12 cellular contexts compared by ENCODE assay signal in the genomic region with DNA sequence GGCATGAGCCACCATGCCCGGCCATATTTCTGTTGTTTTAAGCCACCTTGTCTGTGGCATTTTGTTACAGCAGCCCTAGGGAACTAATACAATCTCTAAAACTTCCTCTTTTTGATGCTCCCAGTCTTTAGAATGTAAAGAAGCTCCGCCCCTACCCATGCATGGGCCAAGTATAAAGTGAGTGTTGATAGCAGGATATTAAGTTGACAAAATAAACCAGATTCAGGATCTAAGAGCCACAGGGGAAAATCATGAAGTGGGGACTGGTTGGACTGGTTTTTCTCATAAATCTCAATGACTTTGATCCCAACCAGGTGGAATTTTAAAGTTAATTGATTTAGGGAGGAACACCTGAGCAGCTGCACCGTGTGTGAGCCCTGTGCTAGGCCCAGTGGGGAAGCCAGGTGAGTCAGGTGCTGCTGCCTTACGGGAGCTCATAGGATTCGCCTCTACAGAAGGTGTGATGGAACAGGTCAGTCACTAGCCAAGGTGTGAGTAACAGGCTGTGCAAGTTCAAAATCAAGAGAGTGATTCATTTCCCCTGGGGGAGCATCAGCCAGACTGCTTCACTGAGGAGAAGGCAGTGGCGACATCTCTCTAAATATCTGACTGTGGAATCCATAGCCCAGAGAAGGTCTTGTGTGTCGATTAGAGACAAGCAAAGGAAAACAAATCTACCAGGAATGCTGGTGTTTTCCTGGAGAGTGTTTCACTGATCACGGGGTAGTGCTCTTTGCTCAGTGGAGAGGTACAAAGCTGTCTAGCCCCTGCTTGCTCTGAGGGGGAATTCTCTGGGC. TPM values are rescaled to one million over a fixed set of nuclear protein-coding genes. Genes with fewer than 3 reads are reported as not detected.
A peak's percentile ranks its signal among the peaks of the same experiment; 100 is the strongest.
DNase-seq lines count a peak whose midpoint lies in the region; ATAC-seq and TF ChIP-seq lines count a peak whose summit lies in the region.
"Had no signal": no experiment of that assay in that cellular context is flagged by ENCODE, and none has a peak within 500 bp of the region (broad histone marks: within the 10 kb centered on the region; RNA-seq: fewer than 3 reads in every experiment).

No MANE protein-coding gene starts in this region.

- no peak overlapping the region for H3K14ac ChIP-seq in mesenchymal stem cell (ENCODE audit: low read length in 2 of 2)

- WGBS in mesenchymal stem cell: 85% methylated on average over 8 of the region's 8 CpGs

- H2AFZ ChIP-seq in Karpas-422 (ENCODE audit: low read length) (no peak overlapping the region), mesenchymal stem cell (ENCODE audit: low read depth, low read length) (no peak overlapping the region)

- no peak overlapping the region for H2BK15ac ChIP-seq in mesenchymal stem cell (ENCODE audit: low read depth, poor library complexity, severe bottlenecking)

- peaks cover 49% of the 10 kb centered on the region for H3K4me1 Mint-ChIP-seq in Caco-2 (ENCODE audit: low read depth, unreplicated experiment)
- H3K4me1 Mint-ChIP-seq in activated B cell treated with CpG ODN at 0.5 μM for 24 hours: peaks cover 30% of the 10 kb centered on the region

- no peak overlapping the region for H3K18ac ChIP-seq in mesenchymal stem cell (ENCODE audit: low read depth in 1 of 2, low read length in 2 of 2)

- H3K27me3 Mint-ChIP-seq in Caco-2 (ENCODE audit: insufficient read depth, unreplicated experiment) (no peaks in the 10 kb centered on the region), activated B cell treated with CpG ODN at 0.5 μM for 24 hours (peaks cover 7% of the 10 kb centered on the region)

- no peaks in the 10 kb centered on the region for H3K79me1 ChIP-seq in mesenchymal stem cell (replicated peaks; ENCODE audit: low read length, poor library complexity, severe bottlenecking)

- no peaks in the 10 kb centered on the region for H3K79me2 ChIP-seq in Karpas-422 (ENCODE audit: low read length)

- no peak overlapping the region for H3K9ac ChIP-seq in Karpas-422 (ENCODE audit: low read length)
- H3K9ac ChIP-seq in mesenchymal stem cell (ENCODE audit: low read length): no peak overlapping the region

- TF ChIP-seq CTCF in Caco-2 (IDR thresholded peaks at IDR 0.05; ENCODE audit: insufficient read depth in 1 of 2, low read depth in 1 of 2, low read length in 1 of 2, severe bottlenecking in 1 of 2, unreplicated experiment in 1 of 2) (no peak), activated B cell treated with CpG ODN at 0.5 μM for 24 hours (IDR thresholded peaks at IDR 0.05) (no peak), GM20000 (IDR thresholded peaks at IDR 0.05; ENCODE audit: extremely low read depth, missing control alignments) (no peak)

- H3K36me3 Mint-ChIP-seq in Caco-2 (ENCODE audit: insufficient read depth, unreplicated experiment) (peaks cover 37% of the 10 kb centered on the region), activated B cell treated with CpG ODN at 0.5 μM for 24 hours (ENCODE audit: low read depth) (no peaks in the 10 kb centered on the region)

- CTCF ChIA-PET in Caco-2 (lab: Charles Lee): interaction anchor here (0.6 to 1.1 kb wide), 3 partner anchors 17 to 48 kb away, joined by 3 to 5 read pairs (median 3); no protein-coding TSS in a partner anchor
- CTCF ChIA-PET in activated B cell treated with CpG ODN at 0.5 μM for 24 hours (lab: Charles Lee): no interaction called here

- H3K27ac ChIP-seq in Karpas-422 (ENCODE audit: low read length) (no peak overlapping the region), mesenchymal stem cell (ENCODE audit: low read length, poor library complexity, severe bottlenecking) (peak overlapping the region; percentile 21)

- H3K4me2 ChIP-seq in Karpas-422 (ENCODE audit: low read depth, low read length, poor library complexity, severe bottlenecking) (no peak overlapping the region), mesenchymal stem cell (ENCODE audit: low read length, poor library complexity, severe bottlenecking) (no peak overlapping the region)

- H3K27me3 ChIP-seq in Caco-2 (replicated peaks; ENCODE audit: control insufficient read depth, insufficient read depth, low read length) (no peaks in the 10 kb centered on the region), Karpas-422 (ENCODE audit: low read length) (no peaks in the 10 kb centered on the region), mesenchymal stem cell (ENCODE audit: control insufficient read depth in 1 of 2, insufficient read depth in 1 of 2, low read length in 2 of 2) (peaks cover 0 to 2% of the 10 kb centered on the region in 2 experiments)

- H3K4me3 ChIP-seq in Caco-2 (ENCODE audit: low read depth, low read length) (no peak overlapping the region), Karpas-422 (ENCODE audit: low read length) (no peak overlapping the region), mesenchymal stem cell (ENCODE audit: insufficient read depth in 1 of 2, low read depth in 1 of 2, low read length in 2 of 2) (no peak overlapping the region)
- H3K4me3 ChIP-seq: skin epidermis had no signal

- POLR2A ChIA-PET in Caco-2 (lab: Charles Lee): interaction anchor here (0.5 to 0.7 kb wide), 3 partner anchors 12 to 158 kb away, joined by 3 to 7 read pairs (median 4); no protein-coding TSS in a partner anchor
- POLR2A ChIA-PET in activated B cell treated with CpG ODN at 0.5 μM for 24 hours (lab: Charles Lee): no interaction called here

- H2BK5ac ChIP-seq in mesenchymal stem cell (ENCODE audit: low read depth, low read length, poor library complexity, severe bottlenecking): no peak overlapping the region

- no peak overlapping the region for H2AK5ac ChIP-seq in mesenchymal stem cell (ENCODE audit: low read length, severe bottlenecking)

- H3K23ac ChIP-seq in mesenchymal stem cell (ENCODE audit: low read length in 2 of 2): no peak overlapping the region

- no TSS peak for BruUV-seq in Caco-2 (replicated peaks; lab: Mats Ljungman, UMichigan)

- H3K9me3 ChIP-seq in Caco-2 (no peaks in the 10 kb centered on the region), Karpas-422 (ENCODE audit: low read length) (no peaks in the 10 kb centered on the region), mesenchymal stem cell (ENCODE audit: control insufficient read depth, low read length) (no peaks in the 10 kb centered on the region)

- no peaks in the 10 kb centered on the region for H3K9me2 ChIP-seq in Karpas-422 (replicated peaks; ENCODE audit: insufficient read depth, low read length)

- H3K4ac ChIP-seq in mesenchymal stem cell (ENCODE audit: low read depth in 1 of 2, low read length in 2 of 2): no peak overlapping the region

- H3K9me3 Mint-ChIP-seq in Caco-2 (ENCODE audit: unreplicated experiment): no peaks in the 10 kb centered on the region
- no peaks in the 10 kb centered on the region for H3K9me3 Mint-ChIP-seq in activated B cell treated with CpG ODN at 0.5 μM for 24 hours

- ATAC-seq in activated B cell treated with CpG ODN at 0.5 μM for 24 hours (ENCODE audit: low read depth): peak; percentile 30
- no peak for ATAC-seq in HG02571 (IDR thresholded peaks at IDR 0.05; ENCODE audit: unreplicated experiment)

- H3K27ac Mint-ChIP-seq in Caco-2 (ENCODE audit: unreplicated experiment) (peak overlapping the region; percentile 92), activated B cell treated with CpG ODN at 0.5 μM for 24 hours (no peak overlapping the region)

- H3K4me3 Mint-ChIP-seq in Caco-2 (ENCODE audit: unreplicated experiment) (peak overlapping the region; percentile 31), activated B cell treated with CpG ODN at 0.5 μM for 24 hours (no peak overlapping the region)

- H3K36me3 ChIP-seq in Caco-2 (ENCODE audit: control insufficient read depth, insufficient read depth, low read length) (no peaks in the 10 kb centered on the region; the same call in none of the 2 replicates), Karpas-422 (ENCODE audit: insufficient read depth, low read length) (no peaks in the 10 kb centered on the region), mesenchymal stem cell (ENCODE audit: control insufficient read depth in 1 of 2, insufficient read depth in 2 of 2, low read depth in 1 of 2, low read length in 2 of 2) (no peaks in the 10 kb centered on the region)

- no peaks in the 10 kb centered on the region for H4K20me1 ChIP-seq in Karpas-422 (ENCODE audit: insufficient read depth, low read depth, low read length)

- DNase-seq in Caco-2 (peak; percentile 55 to 64), Karpas-422 (peak; percentile 68), activated B cell treated with CpG ODN at 0.5 μM for 24 hours (no peak), mesenchymal stem cell (peak; percentile 50), GM20000 (ENCODE audit: low spot score) (no peak), NCI-H2107 treated with DMSO at 0.1 percent for 48 hours (lab: John Stamatoyannopoulos, UW; ENCODE audit: unreplicated experiment) (no peak), NCI-H1694 treated with DMSO at 0.1 percent for 48 hours (lab: John Stamatoyannopoulos, UW) (no peak)
- DNase-seq: activated T-cell treated with anti-CD3 and anti-CD28 coated beads, Interleukin-2, amount 50 U/mL, for 1 hour; NCI-H2171 treated with DMSO at 0.1 percent for 48 hours had no signal

- no peak overlapping the region for H4K91ac ChIP-seq in mesenchymal stem cell (ENCODE audit: low read length)

- intact Hi-C loops in Caco-2 (cut with micrococcal nuclease; ENCODE audit: unreplicated experiment) (no loop called here), activated B cell treated with CpG ODN at 0.5 μM for 24 hours (cut with micrococcal nuclease) (loop anchor here (5.0 to 10.0 kb wide), 2 partner anchors 325 to 442 kb away; a partner anchor contains a TSS)

- no peak overlapping the region for H4K8ac ChIP-seq in mesenchymal stem cell (ENCODE audit: low read length)

- no peak overlapping the region for H2BK120ac ChIP-seq in mesenchymal stem cell (ENCODE audit: low read depth, low read length)

- H3K4me1 ChIP-seq in Caco-2 (peaks cover 56% of the 10 kb centered on the region), Karpas-422 (ENCODE audit: low read length) (peaks cover 19% of the 10 kb centered on the region), mesenchymal stem cell (ENCODE audit: control insufficient read depth, insufficient read depth, low read depth, low read length) (peaks cover 8% of the 10 kb centered on the region)

- H2BK12ac ChIP-seq in mesenchymal stem cell (ENCODE audit: low read length in 2 of 2): no peak overlapping the region

RNA-seq across cellular contexts. Expression of a gene that starts 29.2 kb away (rescaled TPM):
- total RNA-seq in Caco-2 (2022) (710 and 751 TPM in 2 replicates), activated B cell treated with CpG ODN at 0.5 μM for 24 hours (not detected in 2 replicates)
- total RNA-seq in Karpas-422 (2014; rRNA removed; shearing (Covaris generic); ENCODE audit: low replicate concordance): not detected in 2 replicates
- polyA plus RNA-seq in mesenchymal stem cell (2013, experiment 1 of 2): 0.37 TPM
- polyA plus RNA-seq in mesenchymal stem cell (2013, experiment 2 of 2): 0.38 TPM
- total RNA-seq: H4 had no signal

Comparison
In these comparisons a context has a peak if more than half of its experiments do, and no peak if none do; other contexts are left out.
1. DNase-seq: peak in Caco-2 (2 of 2), Karpas-422 (single experiment) and mesenchymal stem cell (single experiment); none in activated B cell treated with CpG ODN at 0.5 μM for 24 hours (single experiment), GM20000 (single experiment), NCI-H2107 treated with DMSO at 0.1 percent for 48 hours (single experiment) and NCI-H1694 treated with DMSO at 0.1 percent for 48 hours (single experiment).
2. RNA of a gene that starts 29.2 kb away (total RNA-seq): 710 to 751 TPM in Caco-2; not detected in activated B cell treated with CpG ODN at 0.5 μM for 24 hours and not detected in Karpas-422; every median in the first group is over 100 times any median in the second.